10 cellular contexts compared by ENCODE assay signal in genomic region chr3:50572801-50573371, GRCh38. TPM values are rescaled to one million over a fixed set of nuclear protein-coding genes. Genes with fewer than 3 reads are reported as not detected.
DNase-seq lines count a peak whose midpoint lies in the region; ATAC-seq and TF ChIP-seq lines count a peak whose summit lies in the region.
"Had no signal": no experiment of that assay in that cellular context is flagged by ENCODE, and none has a peak within 500 bp of the region (broad histone marks: within the 10 kb centered on the region; RNA-seq: fewer than 3 reads in every experiment).

No MANE protein-coding gene starts in this region.

- in situ Hi-C loops in transverse colon (cut with MboI; ENCODE audit: low pct_ligation_motif_present in 1 of 4, low pct_unique_long_range_greater_than_20kb in 1 of 4, low sequenced_read_pairs in 3 of 4): loop anchor here in 2 of 4 donors (5.0 to 25.0 kb wide), 2 partner anchors 39 to 211 kb away; partner anchors contain the start of genes CISH (in 1 of the 2), CYB561D2 (in 1 of the 2), NPRL2 (in 1 of the 2) and TMEM115 (in 1 of the 2)

- H3K27ac Mint-ChIP-seq in natural killer cell: peak overlapping the region; percentile 88 to 95

- no peaks in the 10 kb centered on the region for H3K9me3 Mint-ChIP-seq in natural killer cell
- H3K9me3 Mint-ChIP-seq: naive B cell had no signal

- DNase-seq in heart right ventricle (no peak), left cardiac atrium (no peak), activated T-helper 1 cell treated with Interleukin-2 at 50 U/mL for 16 hours (ENCODE audit: low read depth) (peak; percentile 34), natural killer cell (no peak), transverse colon (no peak), head of caudate nucleus (no peak), NCI-H2029 treated with DMSO at 0.1 percent for 48 hours (lab: John Stamatoyannopoulos, UW) (no peak), NCI-H526 (lab: John Stamatoyannopoulos, UW) (no peak)

- intact Hi-C loops in heart right ventricle (cut with DNase I) (loop anchor here (1.0 to 10.0 kb wide), 8 partner anchors 39 to 812 kb away; partner anchors contain the start of genes MANF (in 2 of the 10) and DOCK3 (in 1 of the 10)), left cardiac atrium (cut with DNase I) (loop anchor here (1.0 to 10.0 kb wide), 3 partner anchors 40 to 812 kb away; partner anchors contain the start of gene MANF (in 1 of the 2)), natural killer cell (cut with micrococcal nuclease) (loop anchor here (1.0 to 10.0 kb wide), 6 partner anchors 16 to 812 kb away; partner anchors contain the start of gene MANF), transverse colon (cut with DNase I; ENCODE audit: low total_unique reads) (loop anchor here (1.0 kb wide), 1 partner anchor 41 kb away; no protein-coding TSS in a partner anchor), head of caudate nucleus (cut with DNase I) (loop anchor here (5.0 kb wide), 1 partner anchor 39 kb away; the partner anchor contains the start of gene CISH)

- H3K9me3 ChIP-seq in heart right ventricle: no peaks in the 10 kb centered on the region
- no peaks in the 10 kb centered on the region for H3K9me3 ChIP-seq in transverse colon
- H3K9me3 ChIP-seq: thoracic aorta had no signal

- TF ChIP-seq CTCF in heart right ventricle (IDR thresholded peaks at IDR 0.05) (no peak), natural killer cell (IDR thresholded peaks at IDR 0.05) (no peak), transverse colon (IDR thresholded peaks at IDR 0.05) (no peak)

- 85 to 87% methylated on average over 4 of the region's 4 CpGs for WGBS in heart right ventricle, 2 donors
- WGBS in transverse colon (ENCODE audit: low coverage in 1 of 2), 2 donors: 79% methylated on average over 4 of the region's 4 CpGs; no CpG with 5 or more reads in 1 of the 2 donors

- no peaks in the 10 kb centered on the region for H3K27me3 Mint-ChIP-seq in natural killer cell (ENCODE audit: low read depth in 2 of 2)
- H3K27me3 Mint-ChIP-seq: naive B cell had no signal

- H3K4me1 Mint-ChIP-seq in natural killer cell: peaks cover 48 to 76% of the 10 kb centered on the region in 2 donors

- H3K27me3 ChIP-seq in heart right ventricle: no peaks in the 10 kb centered on the region
- no peaks in the 10 kb centered on the region for H3K27me3 ChIP-seq in transverse colon

- H3K4me3 ChIP-seq in heart right ventricle: no peak overlapping the region
- H3K4me3 ChIP-seq in transverse colon: no peak overlapping the region
- H3K4me3 ChIP-seq: thoracic aorta had no signal

- peaks cover 9 to 63% (median 34%) of the 10 kb centered on the region in 9 donors for H3K4me1 ChIP-seq in heart right ventricle
- peaks cover 2 to 21% (median 14%) of the 10 kb centered on the region in 4 donors for H3K4me1 ChIP-seq in transverse colon

- no peaks in the 10 kb centered on the region for H3K36me3 Mint-ChIP-seq in natural killer cell
- H3K36me3 Mint-ChIP-seq: naive B cell had no signal

- no peak for TF ChIP-seq EP300 in transverse colon (IDR thresholded peaks at IDR 0.05; ENCODE audit: low read depth)

- peaks cover 0 to 55% (median 0%) of the 10 kb centered on the region in 9 donors for H3K36me3 ChIP-seq in heart right ventricle
- H3K36me3 ChIP-seq in transverse colon: no peaks in the 10 kb centered on the region

- ATAC-seq in heart right ventricle (no peak), left cardiac atrium (no peak), natural killer cell (no peak)

- H3K27ac ChIP-seq in heart right ventricle (peak overlapping the region in 9 of 10 donors; percentile 7 to 73 (median 42)), transverse colon (peak overlapping the region in 3 of 4 donors; percentile 2 to 16 (median 9))
- H3K27ac ChIP-seq: thoracic aorta had no signal

- TF ChIP-seq POLR2A in transverse colon (IDR thresholded peaks at IDR 0.05): no peak

- H3K4me3 Mint-ChIP-seq in natural killer cell: peak overlapping the region; percentile 78

RNA-seq across cellular contexts. Expression of gene HEMK1, which starts 3.6 kb away (rescaled TPM):
- total RNA-seq in heart right ventricle (10 to 100 TPM; 10.6 to 19.0 (median 14.8) TPM), left cardiac atrium (10 to 100 TPM; 11.8 to 19.7 TPM), natural killer cell (10 to 100 TPM; 20.5 to 29.3 (median 28.2) TPM), transverse colon (10 to 100 TPM in 1 of 4 donors, 1 to 10 TPM in 3; 7.3 to 11.6 (median 7.9) TPM)
- 10 to 100 TPM; 13.5 to 17.7 TPM for polyA plus RNA-seq in heart right ventricle

RNA-seq across cellular contexts. Expression of gene C3orf18, which starts 5.3 kb away (rescaled TPM):
- total RNA-seq in heart right ventricle: 10 to 100 TPM; 31.6 to 49.9 (median 43.4) TPM
- 10 to 100 TPM; 19.9 to 28.7 TPM for polyA plus RNA-seq in heart right ventricle
- 10 to 100 TPM; 29.7 to 32.3 TPM for total RNA-seq in left cardiac atrium
- 10 to 100 TPM in 2 of 3 donors, 1 to 10 TPM in 1; 7.5 to 15.3 (median 11.7) TPM for total RNA-seq in natural killer cell
- total RNA-seq in transverse colon: 10 to 100 TPM in 1 of 4 donors, 1 to 10 TPM in 3; 1.9 to 10.2 (median 4.3) TPM

RNA-seq across cellular contexts. Expression of gene CISH, which starts 38.7 kb away (rescaled TPM):
- total RNA-seq in heart right ventricle (100 to 1,000 TPM in 1 of 10 donors, 10 to 100 TPM in 6, 1 to 10 TPM in 3; 5.4 to 131 (median 24.0) TPM), left cardiac atrium (10 to 100 TPM in 1 of 2 donors, 1 to 10 TPM in 1; 10.0 to 41.9 TPM), natural killer cell (10 to 100 TPM in 2 of 3 donors, 1 to 10 TPM in 1; 2.4 to 23.6 (median 11.3) TPM), transverse colon (10 to 100 TPM in 2 of 4 donors, 1 to 10 TPM in 2; 3.0 to 15.9 (median 9.2) TPM)
- 10 to 100 TPM in 1 of 2 donors, 1 to 10 TPM in 1; 8.9 to 21.1 TPM for polyA plus RNA-seq in heart right ventricle

RNA-seq across cellular contexts. Expression of gene MAPKAPK3, which starts 44.1 kb away (rescaled TPM):
- total RNA-seq in heart right ventricle: 100 to 1,000 TPM; 278 to 496 (median 334) TPM
- 100 to 1,000 TPM; 134 to 225 TPM for polyA plus RNA-seq in heart right ventricle
- 100 to 1,000 TPM; 170 to 177 TPM for total RNA-seq in left cardiac atrium
- 10 to 100 TPM; 48.0 to 57.7 (median 49.3) TPM for total RNA-seq in natural killer cell
- total RNA-seq in transverse colon: 10 to 100 TPM; 21.3 to 37.8 (median 26.9) TPM
